In genomic region chr14:100275214-100275613, GRCh38 we compare ENCODE assay signal across 1 cellular context.
TF ChIP-seq lines count a peak whose summit lies in the region.

No MANE protein-coding gene starts in this region.

TF ChIP-seq in IMR-90, 13 proteins besides CTCF, POLR2A, EP300 and RAD21:
- no peak for TF ChIP-seq MXI1 (IDR thresholded peaks at IDR 0.05; ENCODE audit: borderline replicate concordance, low read depth, low read length)
- TF ChIP-seq FOS (IDR thresholded peaks at IDR 0.05; ENCODE audit: low read depth, low read length), result no peak
- no peak for TF ChIP-seq BHLHE40 (IDR thresholded peaks at IDR 0.05; ENCODE audit: low read depth, low read length)
- TF ChIP-seq, protein P1, sequence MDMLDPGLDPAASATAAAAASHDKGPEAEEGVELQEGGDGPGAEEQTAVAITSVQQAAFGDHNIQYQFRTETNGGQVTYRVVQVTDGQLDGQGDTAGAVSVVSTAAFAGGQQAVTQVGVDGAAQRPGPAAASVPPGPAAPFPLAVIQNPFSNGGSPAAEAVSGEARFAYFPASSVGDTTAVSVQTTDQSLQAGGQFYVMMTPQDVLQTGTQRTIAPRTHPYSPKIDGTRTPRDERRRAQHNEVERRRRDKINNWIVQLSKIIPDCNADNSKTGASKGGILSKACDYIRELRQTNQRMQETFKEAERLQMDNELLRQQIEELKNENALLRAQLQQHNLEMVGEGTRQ (IDR thresholded peaks at IDR 0.05; ENCODE audit: low read depth, low read length), result no peak
- no peak for TF ChIP-seq CHD1 (IDR thresholded peaks at IDR 0.05; ENCODE audit: low read depth, low read length)
